Comparison of ENCODE assay signal across 14 cellular contexts in the genomic region with DNA sequence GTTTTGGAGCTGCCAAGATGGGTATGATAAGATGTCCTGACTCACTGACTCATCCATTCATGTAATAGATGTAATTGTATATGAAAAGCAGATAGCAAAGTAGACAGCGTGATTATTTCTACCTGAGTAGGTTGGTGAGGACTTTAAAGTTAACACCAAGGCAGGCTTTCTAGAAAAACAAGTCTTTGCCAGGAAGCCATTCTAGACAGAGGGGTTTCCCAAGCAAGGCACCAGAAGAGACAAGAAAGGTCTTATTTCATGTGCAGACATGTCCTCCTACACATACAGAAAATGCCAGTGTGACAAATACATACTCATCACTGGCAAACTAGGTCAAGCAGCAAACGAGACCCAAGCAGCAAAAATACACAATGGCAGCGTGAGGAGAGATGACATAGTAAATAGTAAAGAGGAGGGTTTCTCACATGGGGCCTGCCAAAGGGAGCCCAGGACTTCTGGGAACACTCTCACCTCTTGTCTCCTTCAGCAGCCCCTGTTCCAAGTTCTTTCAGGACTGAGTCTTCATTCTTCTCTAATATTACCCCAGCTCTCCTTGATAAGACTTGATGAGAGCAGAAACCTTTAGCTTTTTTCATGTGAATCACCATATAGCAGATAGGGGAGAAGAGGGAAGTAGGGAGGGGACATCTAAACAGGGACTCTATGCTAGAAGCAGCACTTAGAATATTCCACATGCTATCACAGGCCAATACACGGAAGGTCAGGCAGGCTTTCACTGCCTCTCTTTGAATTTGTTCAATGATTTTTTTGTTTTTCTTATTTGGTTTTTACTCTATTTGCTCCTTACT.
A peak's percentile ranks its signal among the peaks of the same experiment; 100 is the strongest.
DNase-seq lines count a peak whose midpoint lies in the region; ATAC-seq and TF ChIP-seq lines count a peak whose summit lies in the region.
"Had no signal": no experiment of that assay in that cellular context is flagged by ENCODE, and none has a peak within 500 bp of the region (broad histone marks: within the 10 kb centered on the region; RNA-seq: fewer than 3 reads in every experiment).

No MANE protein-coding gene starts in this region.

- H3K36me3 Mint-ChIP-seq in T-helper 17 cell (ENCODE audit: low read depth): peaks cover 3% of the 10 kb centered on the region

- peaks cover 16% of the 10 kb centered on the region for H3K27me3 Mint-ChIP-seq in T-helper 17 cell
- peaks cover 8% of the 10 kb centered on the region for H3K27me3 Mint-ChIP-seq in stimulated activated naive CD8-positive, alpha-beta T cell treated with anti-CD3 and anti-CD28 coated beads, Interleukin-15, amount 100 ng/mL, for 72 hours

- peaks cover 13% of the 10 kb centered on the region for H3K4me1 ChIP-seq in foreskin keratinocyte
- no peaks in the 10 kb centered on the region for H3K4me1 ChIP-seq in body of pancreas
- H3K4me1 ChIP-seq: psoas muscle had no signal

- peak overlapping the region; percentile 32 for H3K27ac Mint-ChIP-seq in T-helper 17 cell
- peak overlapping the region; percentile 89 to 96 for H3K27ac Mint-ChIP-seq in stimulated activated naive CD8-positive, alpha-beta T cell treated with anti-CD3 and anti-CD28 coated beads, Interleukin-15, amount 100 ng/mL, for 72 hours

- no peak for TF ChIP-seq POLR2A in body of pancreas (IDR thresholded peaks at IDR 0.05)

- TF ChIP-seq CTCF in foreskin keratinocyte (conservative IDR thresholded peaks at IDR 0.05) (no peak), body of pancreas (IDR thresholded peaks at IDR 0.05) (no peak)

- DNase-seq in stimulated activated naive CD4-positive, alpha-beta T cell treated with Interleukin-2 at 50 U/mL for 16 hours (lab: John Stamatoyannopoulos, UW): peak; percentile 8
- DNase-seq in stimulated activated naive CD4-positive, alpha-beta T cell (lab: John Stamatoyannopoulos, UW): no peak
- DNase-seq in T-helper 17 cell (no peak), foreskin keratinocyte (peak; percentile 91 to 94), NCI-H1105 (lab: John Stamatoyannopoulos, UW) (no peak), GOT3 (lab: John Stamatoyannopoulos, UW) (no peak), body of pancreas (no peak)
- DNase-seq in stimulated activated naive CD8-positive, alpha-beta T cell treated with anti-CD3 and anti-CD28 coated beads, Interleukin-15, amount 100 ng/mL, for 72 hours: peak; percentile 22 to 24
- DNase-seq: glutamatergic neuron, KG1, NCI-H146, NCI-H69, psoas muscle had no signal

- no peaks in the 10 kb centered on the region for H3K27me3 ChIP-seq in foreskin keratinocyte
- H3K27me3 ChIP-seq in body of pancreas: no peaks in the 10 kb centered on the region

- no peaks in the 10 kb centered on the region for H3K36me3 ChIP-seq in body of pancreas (replicated peaks in 1 of 2; ENCODE audit: insufficient read depth in 1 of 2, low read depth in 2 of 2)

- no peak overlapping the region for H3K4me3 Mint-ChIP-seq in T-helper 17 cell
- peak overlapping the region in 1 of 2 donors; percentile 42 for H3K4me3 Mint-ChIP-seq in stimulated activated naive CD8-positive, alpha-beta T cell treated with anti-CD3 and anti-CD28 coated beads, Interleukin-15, amount 100 ng/mL, for 72 hours

- WGBS in body of pancreas, 2 donors: 63 to 64% methylated on average over 4 of the region's 4 CpGs

- peaks cover 8 to 9% of the 10 kb centered on the region in 2 donors for H3K9me3 Mint-ChIP-seq in stimulated activated naive CD8-positive, alpha-beta T cell treated with anti-CD3 and anti-CD28 coated beads, Interleukin-15, amount 100 ng/mL, for 72 hours

- intact Hi-C loops in body of pancreas (cut with DNase I): no loop called here

- H3K27ac ChIP-seq in foreskin keratinocyte: peak overlapping the region; percentile 82
- H3K27ac ChIP-seq in body of pancreas: no peak overlapping the region
- H3K27ac ChIP-seq: psoas muscle had no signal

- H3K4me3 ChIP-seq in body of pancreas: no peak overlapping the region
- H3K4me3 ChIP-seq: psoas muscle had no signal

- ATAC-seq in T-helper 17 cell: peak; percentile 70
- peak; percentile 97 for ATAC-seq in foreskin keratinocyte
- peak; percentile 92 for ATAC-seq in stimulated activated naive CD8-positive, alpha-beta T cell treated with anti-CD3 and anti-CD28 coated beads, Interleukin-15, amount 100 ng/mL, for 72 hours
- no peak for ATAC-seq in body of pancreas
- ATAC-seq: psoas muscle, Right ventricle myocardium inferior had no signal

- no peaks in the 10 kb centered on the region for H3K9me3 ChIP-seq in T-helper 17 cell (ENCODE audit: control insufficient read depth, low read length, poor library complexity, severe bottlenecking)
- no peaks in the 10 kb centered on the region for H3K9me3 ChIP-seq in body of pancreas
- H3K9me3 ChIP-seq: psoas muscle had no signal

- peaks cover 7% of the 10 kb centered on the region for H3K4me1 Mint-ChIP-seq in T-helper 17 cell
- peaks cover 17% of the 10 kb centered on the region for H3K4me1 Mint-ChIP-seq in stimulated activated naive CD8-positive, alpha-beta T cell treated with anti-CD3 and anti-CD28 coated beads, Interleukin-15, amount 100 ng/mL, for 72 hours

Comparison
In these comparisons a context has a peak if more than half of its experiments do, and no peak if none do; other contexts are left out.
1. DNase-seq: peak in stimulated activated naive CD4-positive, alpha-beta T cell treated with Interleukin-2 at 50 U/mL for 16 hours (single experiment), foreskin keratinocyte (2 of 2) and stimulated activated naive CD8-positive, alpha-beta T cell treated with anti-CD3 and anti-CD28 coated beads, Interleukin-15, amount 100 ng/mL, for 72 hours (2 of 2); none in stimulated activated naive CD4-positive, alpha-beta T cell (0 of 6), T-helper 17 cell (0 of 3), NCI-H1105 (single experiment), GOT3 (single experiment) and body of pancreas (0 of 4).